Comparison of ENCODE assay signal across 8 cellular contexts in the genomic region with DNA sequence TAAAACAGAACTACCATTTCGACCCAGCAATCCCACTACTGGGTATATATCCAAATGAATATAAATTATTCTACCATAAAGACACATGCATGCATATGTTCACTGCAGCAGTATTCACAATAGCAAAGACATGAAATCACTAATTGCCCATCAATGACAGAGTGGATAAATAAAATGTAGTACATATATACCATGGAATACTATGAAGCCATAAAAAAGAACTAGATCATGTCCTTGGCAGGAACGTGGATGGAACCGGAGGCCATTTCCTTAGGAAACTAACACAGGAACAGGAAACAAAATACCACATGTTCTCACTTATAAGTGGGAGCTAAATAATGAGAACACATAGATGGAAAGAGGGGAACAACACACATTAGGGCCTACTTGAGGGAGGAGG.
A peak's percentile ranks its signal among the peaks of the same experiment; 100 is the strongest.
DNase-seq lines count a peak whose midpoint lies in the region; ATAC-seq, FAIRE-seq and TF ChIP-seq lines count a peak whose summit lies in the region.
"Not testable (repeated sequence)": the region's sequence is repeated elsewhere in the genome, so short reads cannot be mapped to it uniquely, and the experiment has no call there.

No MANE protein-coding gene starts in this region.

- not testable (repeated sequence) for H3K9me3 ChIP-seq in heart left ventricle; muscle layer of duodenum (ENCODE audit: control insufficient read depth in 1 of 2, low read length in 2 of 2); osteoblast (ENCODE audit: low read depth, low read length); skeletal muscle tissue (ENCODE audit: control insufficient read depth in 3 of 3, low read length in 3 of 3)

- H3K27ac ChIP-seq in angular gyrus (ENCODE audit: low read depth, low read length) (peak overlapping the region; percentile 80), dorsolateral prefrontal cortex (peak overlapping the region in 53 of 59 donors; percentile 18 to 93 (median 80)), heart left ventricle (peak overlapping the region; percentile 54 to 85 (median 75)), muscle layer of duodenum (ENCODE audit: low read length) (peak overlapping the region; percentile 21), osteoblast (ENCODE audit: low read depth, low read length) (peak overlapping the region; percentile 82), skeletal muscle tissue (ENCODE audit: low read depth, low read length) (peak overlapping the region; percentile 80), urinary bladder (ENCODE audit: low read depth) (peak overlapping the region; percentile 18)

- peak; percentile 23 for FAIRE-seq in HTR-8/SVneo (lab: Jason Lieb, UNC)

- H3K4me3 ChIP-seq in dorsolateral prefrontal cortex: peak overlapping the region in 2 of 59 donors; percentile 26 to 29
- H3K4me3 ChIP-seq in heart left ventricle; muscle layer of duodenum (ENCODE audit: low read depth in 1 of 2, low read length in 2 of 2); osteoblast (ENCODE audit: insufficient read depth, low read length); skeletal muscle tissue (ENCODE audit: low read length in 3 of 3); urinary bladder (ENCODE audit: low read depth, low read length): not testable (repeated sequence)

- peaks cover 0 to 35% (median 15%) of the 10 kb centered on the region in 12 donors for H3K4me1 ChIP-seq in heart left ventricle
- H3K4me1 ChIP-seq in muscle layer of duodenum (ENCODE audit: control insufficient read depth in 1 of 2, insufficient read depth in 2 of 2, low read length in 2 of 2); urinary bladder (ENCODE audit: insufficient read depth): not testable (repeated sequence)
- peaks cover 10% of the 10 kb centered on the region for H3K4me1 ChIP-seq in osteoblast (ENCODE audit: insufficient read depth, low read length)
- H3K4me1 ChIP-seq in skeletal muscle tissue (ENCODE audit: control insufficient read depth in 3 of 3, insufficient read depth in 3 of 3, low read length in 3 of 3): peaks cover 14 to 24% (median 18%) of the 10 kb centered on the region in 3 donors

- intact Hi-C loops in dorsolateral prefrontal cortex (cut with DNase I): not testable (repeated sequence)
- intact Hi-C loops in heart left ventricle (cut with DNase I): loop anchor here in 1 of 10 donors (10.0 kb wide), 1 partner anchor 259 kb away; no protein-coding TSS in a partner anchor

- not testable (repeated sequence) for H3K27me3 ChIP-seq in dorsolateral prefrontal cortex; heart left ventricle; muscle layer of duodenum (ENCODE audit: low read depth, low read length); osteoblast (ENCODE audit: insufficient read depth, low read length); skeletal muscle tissue (ENCODE audit: control insufficient read depth in 3 of 3, insufficient read depth in 3 of 3, low read length in 3 of 3)

- TF ChIP-seq POLR2A in heart left ventricle (IDR thresholded peaks at IDR 0.05): not testable (repeated sequence)

- not testable (repeated sequence) for TF ChIP-seq CTCF in dorsolateral prefrontal cortex (IDR thresholded peaks at IDR 0.05 in 54 of 56, conservative IDR thresholded peaks at IDR 0.05 in 2 of 56; ENCODE audit: low read depth in 1 of 56, partially characterized antibody in 56 of 56); heart left ventricle (IDR thresholded peaks at IDR 0.05); osteoblast (IDR thresholded peaks at IDR 0.05; ENCODE audit: extremely low read depth, low read depth, low read length)

- H3K9ac ChIP-seq in skeletal muscle tissue (ENCODE audit: low read depth in 1 of 3, low read length in 3 of 3): not testable (repeated sequence)

- not testable (repeated sequence) for ATAC-seq in heart left ventricle

- H3K36me3 ChIP-seq in heart left ventricle; muscle layer of duodenum (ENCODE audit: control insufficient read depth in 1 of 2, insufficient read depth in 2 of 2, low read length in 2 of 2); osteoblast (ENCODE audit: insufficient read depth, low read length); skeletal muscle tissue (ENCODE audit: control insufficient read depth in 3 of 3, insufficient read depth in 3 of 3, low read length in 3 of 3); urinary bladder (ENCODE audit: insufficient read depth): not testable (repeated sequence)

- not testable (repeated sequence) for H2AFZ ChIP-seq in osteoblast (ENCODE audit: low read length)

- H3K4me2 ChIP-seq in osteoblast (ENCODE audit: insufficient read depth, low read length): not testable (repeated sequence)

- H4K20me1 ChIP-seq in osteoblast (ENCODE audit: insufficient read depth, low read length): not testable (repeated sequence)

- not testable (repeated sequence) for H3K79me2 ChIP-seq in osteoblast (ENCODE audit: insufficient read depth, low read length)

- 70 to 76% (median 72%) methylated on average over 3 of the region's 3 CpGs for WGBS in heart left ventricle, 4 donors
- WGBS in urinary bladder: 87% methylated on average over 3 of the region's 3 CpGs

- not testable (repeated sequence) for DNase-seq in HTR-8/SVneo (ENCODE audit: insufficient read length, low spot score); dorsolateral prefrontal cortex; heart left ventricle; osteoblast (ENCODE audit: insufficient read length, low spot score, missing footprints)

Comparison
In these comparisons a context has a peak if more than half of its experiments do, and no peak if none do; other contexts are left out.
1. H3K27ac ChIP-seq: peak in every context shown above with its lines; median percentile 82 in osteoblast; 80 in angular gyrus; 80 in dorsolateral prefrontal cortex; 80 in skeletal muscle tissue; 75 in heart left ventricle; 21 in muscle layer of duodenum; 18 in urinary bladder.